8 cellular contexts compared by ENCODE assay signal in genomic region chr5:97182571-97183099, GRCh38. TPM values are rescaled to one million over a fixed set of nuclear protein-coding genes. Genes with fewer than 3 reads are reported as not detected.
DNase-seq lines count a peak whose midpoint lies in the region; ATAC-seq and TF ChIP-seq lines count a peak whose summit lies in the region.

No MANE protein-coding gene starts in this region.

- peak overlapping the region; percentile 90 for H3K27ac ChIP-seq in CD4-positive, alpha-beta T cell (ENCODE audit: low read depth, low read length)
- H3K27ac ChIP-seq in cingulate gyrus (ENCODE audit: low read depth, low read length) (peak overlapping the region; percentile 97), muscle layer of colon (ENCODE audit: low read depth, low read length) (peak overlapping the region; percentile 90)

- peak overlapping the region; percentile 66 to 79 for H3K4me3 ChIP-seq in muscle layer of colon (ENCODE audit: low read depth in 1 of 2, low read length in 2 of 2)

- H3K9me3 Mint-ChIP-seq in CD4-positive, alpha-beta T cell = no peaks in the 10 kb centered on the region

- no peaks in the 10 kb centered on the region for H3K9me3 ChIP-seq in CD4-positive, alpha-beta T cell (ENCODE audit: control insufficient read depth, low read length)
- H3K9me3 ChIP-seq in muscle layer of colon (ENCODE audit: low read length) = no peaks in the 10 kb centered on the region

- peaks cover 12% of the 10 kb centered on the region for H3K36me3 ChIP-seq in muscle layer of colon (ENCODE audit: insufficient read depth, low read length)

- peaks cover 23% of the 10 kb centered on the region for H3K4me1 ChIP-seq in muscle layer of colon (ENCODE audit: insufficient read depth, low read length)

- H3K4me3 Mint-ChIP-seq in CD4-positive, alpha-beta T cell = peak overlapping the region; percentile 97

- DNase-seq in CD4-positive, alpha-beta T cell = no peak
- DNase-seq in M059J (ENCODE audit: low read depth) (peak; percentile 22), NCI-H2029 treated with DMSO at 0.1 percent for 48 hours (lab: John Stamatoyannopoulos, UW) (no peak), NOMO-1 (lab: John Stamatoyannopoulos, UW; ENCODE audit: unreplicated experiment in 2 of 2) (no peak), NCI-H187 (lab: John Stamatoyannopoulos, UW) (no peak)

- H3K9ac ChIP-seq in muscle layer of colon (ENCODE audit: low read length) = peak overlapping the region; percentile 67

- TF ChIP-seq CTCF in CD4-positive, alpha-beta T cell (IDR thresholded peaks at IDR 0.05) = no peak

- peaks cover 53% of the 10 kb centered on the region for H3K36me3 Mint-ChIP-seq in CD4-positive, alpha-beta T cell (ENCODE audit: low read depth)

- CTCF ChIA-PET in CD4-positive, alpha-beta T cell (lab: Charles Lee) = interaction anchor here (1.1 to 1.7 kb wide), 3 partner anchors 19 to 1587 kb away, joined by 3 to 6 read pairs (median 3); no protein-coding TSS in a partner anchor

- no peak for ATAC-seq in CD4-positive, alpha-beta T cell (ENCODE audit: poor library complexity)
- ATAC-seq in HG02798 (IDR thresholded peaks at IDR 0.05; ENCODE audit: poor library complexity, unreplicated experiment) = no peak

- intact Hi-C loops in CD4-positive, alpha-beta T cell (cut with DNase I, micrococcal nuclease) = loop anchor here (2.0 to 10.0 kb wide), 7 partner anchors 648 to 1852 kb away; partner anchors contain the start of genes ELL2 (in 2 of the 2), ARSK (in 1 of the 2), CHD1 (in 1 of the 2) and SKIC3 (in 1 of the 2)

- H3K27me3 Mint-ChIP-seq in CD4-positive, alpha-beta T cell = no peaks in the 10 kb centered on the region

- H3K27me3 ChIP-seq in CD4-positive, alpha-beta T cell (ENCODE audit: control insufficient read depth, insufficient read depth, low read length) = no peaks in the 10 kb centered on the region
- H3K27me3 ChIP-seq in muscle layer of colon (ENCODE audit: control insufficient read depth in 1 of 2, insufficient read depth in 2 of 2, low read length in 2 of 2) = no peaks in the 10 kb centered on the region

- POLR2A ChIA-PET in CD4-positive, alpha-beta T cell (lab: Charles Lee) = interaction anchor here (0.6 to 1.9 kb wide), 9 partner anchors 9 to 1587 kb away, joined by 3 to 12 read pairs (median 4); partner anchors contain the start of genes CAST, ERAP1 and LNPEP

- H3K4me1 Mint-ChIP-seq in CD4-positive, alpha-beta T cell (ENCODE audit: low read depth) = peaks cover 45% of the 10 kb centered on the region

- peak overlapping the region; percentile 98 for H3K27ac Mint-ChIP-seq in CD4-positive, alpha-beta T cell

RNA-seq across cellular contexts. Expression of gene RIOK2, which starts 0.4 kb away (rescaled TPM):
- 10 to 100 TPM; 25.1 to 26.0 TPM for total RNA-seq in CD4-positive, alpha-beta T cell
- total RNA-seq in M059J (2014; rRNA removed; shearing (Covaris generic)) = 29.6 and 42.9 TPM in 2 replicates

RNA-seq across cellular contexts. Expression of gene LIX1, which starts 40.2 kb away (rescaled TPM):
- total RNA-seq in CD4-positive, alpha-beta T cell = not detected
- total RNA-seq in M059J (2014; rRNA removed; shearing (Covaris generic)) = not detected in 2 replicates
